Comparison of ENCODE assay signal across 1 cellular context in the genomic region with DNA sequence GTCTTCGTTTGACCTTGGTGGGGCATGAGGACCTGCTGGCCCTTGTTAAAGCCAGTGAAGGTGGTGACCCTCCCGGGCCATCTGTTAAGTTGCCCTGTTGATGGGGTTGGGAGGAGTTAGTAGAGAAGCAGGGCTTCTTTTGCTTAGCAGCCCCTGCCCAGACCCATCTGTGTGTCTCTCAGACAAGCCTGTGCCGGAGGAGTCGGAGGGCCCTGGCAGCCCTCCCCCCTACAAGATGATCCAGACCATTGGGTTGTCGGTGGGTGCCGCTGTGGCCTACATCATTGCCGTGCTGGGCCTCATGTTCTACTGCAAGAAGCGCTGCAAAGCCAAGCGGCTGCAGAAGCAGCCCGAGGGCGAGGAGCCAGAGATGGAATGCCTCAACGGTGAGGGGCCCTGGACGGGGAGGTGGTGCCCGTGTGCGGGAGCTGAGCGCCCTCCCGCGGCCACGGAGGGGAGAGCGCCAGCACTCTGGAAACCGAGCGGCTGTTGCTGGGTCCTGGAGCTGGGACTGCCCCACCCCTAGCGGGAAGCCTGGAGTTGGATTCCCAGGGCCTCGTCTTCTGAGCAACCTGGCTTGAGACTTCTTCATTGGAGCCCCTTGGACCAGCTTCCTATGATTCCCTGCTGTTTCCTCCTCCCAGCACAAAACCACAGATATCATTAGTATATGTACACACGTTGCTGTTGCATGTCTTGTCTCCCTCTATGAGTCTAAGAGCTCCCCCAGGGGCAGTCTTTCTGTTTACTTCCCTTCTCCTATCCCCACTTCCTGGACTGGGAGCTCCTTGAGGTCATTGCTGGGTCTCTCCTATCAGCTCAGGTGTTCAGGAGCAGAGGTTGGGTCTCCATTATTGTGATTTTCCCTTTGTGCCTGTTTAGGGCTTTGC.
A peak's percentile ranks its signal among the peaks of the same experiment; 100 is the strongest.
TF ChIP-seq lines count a peak whose summit lies in the region.

No MANE protein-coding gene starts in this region.

TF ChIP-seq in K562, 482 proteins besides CTCF, POLR2A, EP300 and RAD21 (continued from another document and continues in another):
- TF ChIP-seq, protein P1, sequence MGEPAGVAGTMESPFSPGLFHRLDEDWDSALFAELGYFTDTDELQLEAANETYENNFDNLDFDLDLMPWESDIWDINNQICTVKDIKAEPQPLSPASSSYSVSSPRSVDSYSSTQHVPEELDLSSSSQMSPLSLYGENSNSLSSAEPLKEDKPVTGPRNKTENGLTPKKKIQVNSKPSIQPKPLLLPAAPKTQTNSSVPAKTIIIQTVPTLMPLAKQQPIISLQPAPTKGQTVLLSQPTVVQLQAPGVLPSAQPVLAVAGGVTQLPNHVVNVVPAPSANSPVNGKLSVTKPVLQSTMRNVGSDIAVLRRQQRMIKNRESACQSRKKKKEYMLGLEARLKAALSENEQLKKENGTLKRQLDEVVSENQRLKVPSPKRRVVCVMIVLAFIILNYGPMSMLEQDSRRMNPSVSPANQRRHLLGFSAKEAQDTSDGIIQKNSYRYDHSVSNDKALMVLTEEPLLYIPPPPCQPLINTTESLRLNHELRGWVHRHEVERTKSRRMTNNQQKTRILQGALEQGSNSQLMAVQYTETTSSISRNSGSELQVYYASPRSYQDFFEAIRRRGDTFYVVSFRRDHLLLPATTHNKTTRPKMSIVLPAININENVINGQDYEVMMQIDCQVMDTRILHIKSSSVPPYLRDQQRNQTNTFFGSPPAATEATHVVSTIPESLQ (CRISPR knock-in tag; IDR thresholded peaks at IDR 0.05) = 0 out of 2 replicates have a peak, but pooled peaks have one; percentile 30
- TF ChIP-seq ELF2 (CRISPR knock-in tag; IDR thresholded peaks at IDR 0.05) = peak; percentile 17; the same call in 1 of the 2 replicates
- TF ChIP-seq, protein P2, sequence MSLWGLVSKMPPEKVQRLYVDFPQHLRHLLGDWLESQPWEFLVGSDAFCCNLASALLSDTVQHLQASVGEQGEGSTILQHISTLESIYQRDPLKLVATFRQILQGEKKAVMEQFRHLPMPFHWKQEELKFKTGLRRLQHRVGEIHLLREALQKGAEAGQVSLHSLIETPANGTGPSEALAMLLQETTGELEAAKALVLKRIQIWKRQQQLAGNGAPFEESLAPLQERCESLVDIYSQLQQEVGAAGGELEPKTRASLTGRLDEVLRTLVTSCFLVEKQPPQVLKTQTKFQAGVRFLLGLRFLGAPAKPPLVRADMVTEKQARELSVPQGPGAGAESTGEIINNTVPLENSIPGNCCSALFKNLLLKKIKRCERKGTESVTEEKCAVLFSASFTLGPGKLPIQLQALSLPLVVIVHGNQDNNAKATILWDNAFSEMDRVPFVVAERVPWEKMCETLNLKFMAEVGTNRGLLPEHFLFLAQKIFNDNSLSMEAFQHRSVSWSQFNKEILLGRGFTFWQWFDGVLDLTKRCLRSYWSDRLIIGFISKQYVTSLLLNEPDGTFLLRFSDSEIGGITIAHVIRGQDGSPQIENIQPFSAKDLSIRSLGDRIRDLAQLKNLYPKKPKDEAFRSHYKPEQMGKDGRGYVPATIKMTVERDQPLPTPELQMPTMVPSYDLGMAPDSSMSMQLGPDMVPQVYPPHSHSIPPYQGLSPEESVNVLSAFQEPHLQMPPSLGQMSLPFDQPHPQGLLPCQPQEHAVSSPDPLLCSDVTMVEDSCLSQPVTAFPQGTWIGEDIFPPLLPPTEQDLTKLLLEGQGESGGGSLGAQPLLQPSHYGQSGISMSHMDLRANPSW (CRISPR knock-in tag; IDR thresholded peaks at IDR 0.05) = no peak
- TF ChIP-seq, protein P3, sequence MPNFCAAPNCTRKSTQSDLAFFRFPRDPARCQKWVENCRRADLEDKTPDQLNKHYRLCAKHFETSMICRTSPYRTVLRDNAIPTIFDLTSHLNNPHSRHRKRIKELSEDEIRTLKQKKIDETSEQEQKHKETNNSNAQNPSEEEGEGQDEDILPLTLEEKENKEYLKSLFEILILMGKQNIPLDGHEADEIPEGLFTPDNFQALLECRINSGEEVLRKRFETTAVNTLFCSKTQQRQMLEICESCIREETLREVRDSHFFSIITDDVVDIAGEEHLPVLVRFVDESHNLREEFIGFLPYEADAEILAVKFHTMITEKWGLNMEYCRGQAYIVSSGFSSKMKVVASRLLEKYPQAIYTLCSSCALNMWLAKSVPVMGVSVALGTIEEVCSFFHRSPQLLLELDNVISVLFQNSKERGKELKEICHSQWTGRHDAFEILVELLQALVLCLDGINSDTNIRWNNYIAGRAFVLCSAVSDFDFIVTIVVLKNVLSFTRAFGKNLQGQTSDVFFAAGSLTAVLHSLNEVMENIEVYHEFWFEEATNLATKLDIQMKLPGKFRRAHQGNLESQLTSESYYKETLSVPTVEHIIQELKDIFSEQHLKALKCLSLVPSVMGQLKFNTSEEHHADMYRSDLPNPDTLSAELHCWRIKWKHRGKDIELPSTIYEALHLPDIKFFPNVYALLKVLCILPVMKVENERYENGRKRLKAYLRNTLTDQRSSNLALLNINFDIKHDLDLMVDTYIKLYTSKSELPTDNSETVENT (CRISPR knock-in tag; IDR thresholded peaks at IDR 0.05) = no peak
- TF ChIP-seq KDM5B (IDR thresholded peaks at IDR 0.05; ENCODE audit: insufficient replicate concordance, low read depth, low read length) = no peak
- TF ChIP-seq E2F3 (CRISPR knock-in tag; IDR thresholded peaks at IDR 0.05) = no peak
- no peak for TF ChIP-seq ADNP (tag; IDR thresholded peaks at IDR 0.05)
- TF ChIP-seq ELF4 (CRISPR knock-in tag; IDR thresholded peaks at IDR 0.05) = no peak
- no peak for TF ChIP-seq ZNF23 (CRISPR knock-in tag; IDR thresholded peaks at IDR 0.05)
- TF ChIP-seq RFX5 (IDR thresholded peaks at IDR 0.05; ENCODE audit: low read depth, low read length) = no peak
- no peak for TF ChIP-seq ZNF146 (CRISPR knock-in tag; IDR thresholded peaks at IDR 0.05; ENCODE audit: unreplicated experiment)
- TF ChIP-seq ZZZ3 (IDR thresholded peaks at IDR 0.05) = no peak
- TF ChIP-seq, protein P4, sequence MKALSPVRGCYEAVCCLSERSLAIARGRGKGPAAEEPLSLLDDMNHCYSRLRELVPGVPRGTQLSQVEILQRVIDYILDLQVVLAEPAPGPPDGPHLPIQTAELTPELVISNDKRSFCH (CRISPR knock-in tag; IDR thresholded peaks at IDR 0.05) = no peak
- TF ChIP-seq, protein P4 (tag; IDR thresholded peaks at IDR 0.05) = 0 out of 2 replicates have a peak, but pooled peaks have one; percentile 77
- no peak for TF ChIP-seq THRAP3 (IDR thresholded peaks at IDR 0.05; ENCODE audit: borderline replicate concordance)
- TF ChIP-seq, protein P5, sequence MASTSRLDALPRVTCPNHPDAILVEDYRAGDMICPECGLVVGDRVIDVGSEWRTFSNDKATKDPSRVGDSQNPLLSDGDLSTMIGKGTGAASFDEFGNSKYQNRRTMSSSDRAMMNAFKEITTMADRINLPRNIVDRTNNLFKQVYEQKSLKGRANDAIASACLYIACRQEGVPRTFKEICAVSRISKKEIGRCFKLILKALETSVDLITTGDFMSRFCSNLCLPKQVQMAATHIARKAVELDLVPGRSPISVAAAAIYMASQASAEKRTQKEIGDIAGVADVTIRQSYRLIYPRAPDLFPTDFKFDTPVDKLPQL (IDR thresholded peaks at IDR 0.05; ENCODE audit: extremely low read depth, insufficient read length) = no peak
- no peak for TF ChIP-seq HNRNPL (IDR thresholded peaks at IDR 0.05; ENCODE audit: low read depth, low read length)
- no peak for TF ChIP-seq ZNF695 (CRISPR knock-in tag; IDR thresholded peaks at IDR 0.05)
- no peak for TF ChIP-seq MYBL2 (IDR thresholded peaks at IDR 0.05; ENCODE audit: low read depth)
- TF ChIP-seq MYBL2 (CRISPR knock-in tag; IDR thresholded peaks at IDR 0.05; ENCODE audit: borderline replicate concordance) = no peak
- TF ChIP-seq, protein P6, sequence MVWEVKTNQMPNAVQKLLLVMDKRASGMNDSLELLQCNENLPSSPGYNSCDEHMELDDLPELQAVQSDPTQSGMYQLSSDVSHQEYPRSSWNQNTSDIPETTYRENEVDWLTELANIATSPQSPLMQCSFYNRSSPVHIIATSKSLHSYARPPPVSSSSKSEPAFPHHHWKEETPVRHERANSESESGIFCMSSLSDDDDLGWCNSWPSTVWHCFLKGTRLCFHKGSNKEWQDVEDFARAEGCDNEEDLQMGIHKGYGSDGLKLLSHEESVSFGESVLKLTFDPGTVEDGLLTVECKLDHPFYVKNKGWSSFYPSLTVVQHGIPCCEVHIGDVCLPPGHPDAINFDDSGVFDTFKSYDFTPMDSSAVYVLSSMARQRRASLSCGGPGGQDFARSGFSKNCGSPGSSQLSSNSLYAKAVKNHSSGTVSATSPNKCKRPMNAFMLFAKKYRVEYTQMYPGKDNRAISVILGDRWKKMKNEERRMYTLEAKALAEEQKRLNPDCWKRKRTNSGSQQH (CRISPR knock-in tag; IDR thresholded peaks at IDR 0.05) = no peak
- TF ChIP-seq CTBP1 (IDR thresholded peaks at IDR 0.05; ENCODE audit: borderline replicate concordance) = peak; percentile 88; the same call in 1 of the 2 replicates
- no peak for TF ChIP-seq KAT2B (IDR thresholded peaks at IDR 0.05; ENCODE audit: low read depth, low read length)
- TF ChIP-seq, protein P7, sequence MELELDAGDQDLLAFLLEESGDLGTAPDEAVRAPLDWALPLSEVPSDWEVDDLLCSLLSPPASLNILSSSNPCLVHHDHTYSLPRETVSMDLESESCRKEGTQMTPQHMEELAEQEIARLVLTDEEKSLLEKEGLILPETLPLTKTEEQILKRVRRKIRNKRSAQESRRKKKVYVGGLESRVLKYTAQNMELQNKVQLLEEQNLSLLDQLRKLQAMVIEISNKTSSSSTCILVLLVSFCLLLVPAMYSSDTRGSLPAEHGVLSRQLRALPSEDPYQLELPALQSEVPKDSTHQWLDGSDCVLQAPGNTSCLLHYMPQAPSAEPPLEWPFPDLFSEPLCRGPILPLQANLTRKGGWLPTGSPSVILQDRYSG (tag; conservative IDR thresholded peaks at IDR 0.05; ENCODE audit: low read depth) = no peak
- no peak for TF ChIP-seq TSC22D4 (tag; IDR thresholded peaks at IDR 0.05)
- no peak for TF ChIP-seq TAF7 (tag; IDR thresholded peaks at IDR 0.05)
- TF ChIP-seq PTRF (tag; IDR thresholded peaks at IDR 0.05) = no peak
- TF ChIP-seq, protein P8, sequence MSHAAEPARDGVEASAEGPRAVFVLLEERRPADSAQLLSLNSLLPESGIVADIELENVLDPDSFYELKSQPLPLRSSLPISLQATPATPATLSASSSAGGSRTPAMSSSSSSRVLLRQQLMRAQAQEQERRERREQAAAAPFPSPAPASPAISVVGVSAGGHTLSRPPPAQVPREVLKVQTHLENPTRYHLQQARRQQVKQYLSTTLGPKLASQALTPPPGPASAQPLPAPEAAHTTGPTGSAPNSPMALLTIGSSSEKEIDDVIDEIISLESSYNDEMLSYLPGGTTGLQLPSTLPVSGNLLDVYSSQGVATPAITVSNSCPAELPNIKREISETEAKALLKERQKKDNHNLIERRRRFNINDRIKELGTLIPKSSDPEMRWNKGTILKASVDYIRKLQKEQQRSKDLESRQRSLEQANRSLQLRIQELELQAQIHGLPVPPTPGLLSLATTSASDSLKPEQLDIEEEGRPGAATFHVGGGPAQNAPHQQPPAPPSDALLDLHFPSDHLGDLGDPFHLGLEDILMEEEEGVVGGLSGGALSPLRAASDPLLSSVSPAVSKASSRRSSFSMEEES (CRISPR knock-in tag; IDR thresholded peaks at IDR 0.05) = no peak
- no peak for TF ChIP-seq ILK (tag; IDR thresholded peaks at IDR 0.05; ENCODE audit: borderline replicate concordance, low read depth)
- no peak for TF ChIP-seq C11orf30 (IDR thresholded peaks at IDR 0.05; ENCODE audit: low read depth)
- TF ChIP-seq, protein P9, sequence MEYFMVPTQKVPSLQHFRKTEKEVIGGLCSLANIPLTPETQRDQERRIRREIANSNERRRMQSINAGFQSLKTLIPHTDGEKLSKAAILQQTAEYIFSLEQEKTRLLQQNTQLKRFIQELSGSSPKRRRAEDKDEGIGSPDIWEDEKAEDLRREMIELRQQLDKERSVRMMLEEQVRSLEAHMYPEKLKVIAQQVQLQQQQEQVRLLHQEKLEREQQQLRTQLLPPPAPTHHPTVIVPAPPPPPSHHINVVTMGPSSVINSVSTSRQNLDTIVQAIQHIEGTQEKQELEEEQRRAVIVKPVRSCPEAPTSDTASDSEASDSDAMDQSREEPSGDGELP (CRISPR knock-in tag; IDR thresholded peaks at IDR 0.05; ENCODE audit: borderline replicate concordance) = peak; percentile 86
- TF ChIP-seq WHSC1 (IDR thresholded peaks at IDR 0.05; ENCODE audit: low read length) = no peak
- TF ChIP-seq RBFOX2 (IDR thresholded peaks at IDR 0.05; ENCODE audit: low read depth, low read length) = 0 out of 2 replicates have a peak, but pooled peaks have one; percentile 38
- 0 out of 4 replicates have a peak, but pooled peaks of 1 of the 2 experiments have one; percentile 18 for TF ChIP-seq FOXA3 (CRISPR knock-in tag; conservative IDR thresholded peaks at IDR 0.05 in 1 of 2, IDR thresholded peaks at IDR 0.05 in 1 of 2)
- TF ChIP-seq CEBPG (CRISPR knock-in tag; IDR thresholded peaks at IDR 0.05) = no peak
- no peak for TF ChIP-seq CEBPG (tag; conservative IDR thresholded peaks at IDR 0.05 in 1 of 2, IDR thresholded peaks at IDR 0.05 in 1 of 2)
- TF ChIP-seq PCBP1 (IDR thresholded peaks at IDR 0.05; ENCODE audit: low read depth, low read length, poor library complexity, severe bottlenecking) = no peak
- TF ChIP-seq GATAD2A (IDR thresholded peaks at IDR 0.05) = no peak
- no peak for TF ChIP-seq BRF1 (IDR thresholded peaks at IDR 0.05; ENCODE audit: borderline replicate concordance, extremely low read depth, insufficient read length)
- TF ChIP-seq, protein P10, sequence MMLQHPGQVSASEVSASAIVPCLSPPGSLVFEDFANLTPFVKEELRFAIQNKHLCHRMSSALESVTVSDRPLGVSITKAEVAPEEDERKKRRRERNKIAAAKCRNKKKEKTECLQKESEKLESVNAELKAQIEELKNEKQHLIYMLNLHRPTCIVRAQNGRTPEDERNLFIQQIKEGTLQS (IDR thresholded peaks at IDR 0.05) = no peak
- TF ChIP-seq, protein P10 (CRISPR knock-in tag; conservative IDR thresholded peaks at IDR 0.05) = no peak
